Comparison of ENCODE assay signal across 1 cellular context in the genomic region with DNA sequence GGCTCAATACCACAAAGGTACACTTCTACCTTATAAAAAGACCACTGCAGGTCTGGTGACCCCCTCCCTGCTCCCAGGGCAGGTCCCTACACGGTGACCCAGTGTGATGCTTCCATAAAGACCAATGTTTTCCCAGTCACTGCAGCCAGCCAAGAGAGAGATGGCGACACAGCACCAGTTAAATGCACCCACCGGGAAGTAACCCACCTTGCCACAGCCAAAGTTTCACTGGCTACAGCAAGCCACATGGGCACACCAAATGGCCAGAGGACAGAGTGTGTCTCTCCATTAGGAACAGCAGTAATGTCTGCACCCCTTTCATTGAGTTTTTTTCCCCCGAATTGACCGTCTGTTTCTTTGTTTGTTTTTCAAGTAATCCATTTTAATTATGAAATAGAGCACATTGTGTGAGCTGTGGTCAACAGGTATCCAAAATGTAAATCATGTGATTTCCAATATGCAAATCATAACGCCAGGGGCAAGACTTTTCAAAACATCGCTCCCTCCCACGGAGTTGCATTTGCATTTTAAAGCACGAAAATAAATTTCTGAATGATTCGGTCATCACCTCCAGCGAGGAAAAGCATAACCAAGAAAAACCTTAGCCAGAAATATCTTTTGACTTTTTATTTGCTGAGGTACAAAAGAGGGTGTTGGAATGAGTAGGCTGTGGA.
TF ChIP-seq lines count a peak whose summit lies in the region.

No MANE protein-coding gene starts in this region.

TF ChIP-seq in HEK293, 187 proteins besides CTCF, POLR2A, EP300 and RAD21 (continued from another document):
- no peak for TF ChIP-seq BCL6B (tag by site-specific recombination; IDR thresholded peaks at IDR 0.05)
- no peak for TF ChIP-seq ZNF837 (tag by site-specific recombination; IDR thresholded peaks at IDR 0.05)
- no peak for TF ChIP-seq ZNF560 (tag by site-specific recombination; IDR thresholded peaks at IDR 0.05; ENCODE audit: borderline replicate concordance)
- TF ChIP-seq ZNF175 (tag by site-specific recombination; IDR thresholded peaks at IDR 0.05): no peak
- TF ChIP-seq GLIS1 (tag by site-specific recombination; IDR thresholded peaks at IDR 0.05): peak; percentile 75
- TF ChIP-seq PRDM6 (tag by site-specific recombination; IDR thresholded peaks at IDR 0.05): 0 out of 2 replicates have a peak, but pooled peaks have one; percentile 31
- TF ChIP-seq SCRT1 (tag by site-specific recombination; IDR thresholded peaks at IDR 0.05; ENCODE audit: borderline replicate concordance): 0 out of 2 replicates have a peak, but pooled peaks have one; percentile 48
- TF ChIP-seq ZNF776 (tag by site-specific recombination; IDR thresholded peaks at IDR 0.05; ENCODE audit: borderline replicate concordance): no peak
- TF ChIP-seq, protein P1, sequence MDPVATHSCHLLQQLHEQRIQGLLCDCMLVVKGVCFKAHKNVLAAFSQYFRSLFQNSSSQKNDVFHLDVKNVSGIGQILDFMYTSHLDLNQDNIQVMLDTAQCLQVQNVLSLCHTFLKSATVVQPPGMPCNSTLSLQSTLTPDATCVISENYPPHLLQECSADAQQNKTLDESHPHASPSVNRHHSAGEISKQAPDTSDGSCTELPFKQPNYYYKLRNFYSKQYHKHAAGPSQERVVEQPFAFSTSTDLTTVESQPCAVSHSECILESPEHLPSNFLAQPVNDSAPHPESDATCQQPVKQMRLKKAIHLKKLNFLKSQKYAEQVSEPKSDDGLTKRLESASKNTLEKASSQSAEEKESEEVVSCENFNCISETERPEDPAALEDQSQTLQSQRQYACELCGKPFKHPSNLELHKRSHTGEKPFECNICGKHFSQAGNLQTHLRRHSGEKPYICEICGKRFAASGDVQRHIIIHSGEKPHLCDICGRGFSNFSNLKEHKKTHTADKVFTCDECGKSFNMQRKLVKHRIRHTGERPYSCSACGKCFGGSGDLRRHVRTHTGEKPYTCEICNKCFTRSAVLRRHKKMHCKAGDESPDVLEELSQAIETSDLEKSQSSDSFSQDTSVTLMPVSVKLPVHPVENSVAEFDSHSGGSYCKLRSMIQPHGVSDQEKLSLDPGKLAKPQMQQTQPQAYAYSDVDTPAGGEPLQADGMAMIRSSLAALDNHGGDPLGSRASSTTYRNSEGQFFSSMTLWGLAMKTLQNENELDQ (tag by site-specific recombination; IDR thresholded peaks at IDR 0.05; ENCODE audit: low read depth): no peak
- TF ChIP-seq ZNF311 (tag by site-specific recombination; IDR thresholded peaks at IDR 0.05; ENCODE audit: borderline replicate concordance): no peak
- TF ChIP-seq ZNF335 (tag by site-specific recombination; conservative IDR thresholded peaks at IDR 0.05): no peak
- TF ChIP-seq SCRT2 (tag by site-specific recombination; IDR thresholded peaks at IDR 0.05): peak; percentile 86
- TF ChIP-seq ZNF530 (tag by site-specific recombination; IDR thresholded peaks at IDR 0.05; ENCODE audit: low read depth): no peak
- TF ChIP-seq ZNF600 (tag by site-specific recombination; IDR thresholded peaks at IDR 0.05): no peak
- no peak for TF ChIP-seq ZNF350 (tag by site-specific recombination; IDR thresholded peaks at IDR 0.05)
- peak; percentile 54 for TF ChIP-seq ZNF654 (tag by site-specific recombination; IDR thresholded peaks at IDR 0.05; ENCODE audit: low read depth)
- no peak for TF ChIP-seq ZNF510 (tag by site-specific recombination; IDR thresholded peaks at IDR 0.05; ENCODE audit: insufficient replicate concordance)
